ENCODE assay signal across 20 cellular contexts in genomic region chr5:84403773-84404172, GRCh38. TPM values are rescaled to one million over a fixed set of nuclear protein-coding genes. Genes with fewer than 3 reads are reported as not detected.
A peak's percentile ranks its signal among the peaks of the same experiment; 100 is the strongest.
DNase-seq lines count a peak whose midpoint lies in the region; ATAC-seq, FAIRE-seq and TF ChIP-seq lines count a peak whose summit lies in the region.
"Had no signal": no experiment of that assay in that cellular context is flagged by ENCODE, and none has a peak within 500 bp of the region (broad histone marks: within the 10 kb centered on the region; RNA-seq: fewer than 3 reads in every experiment).

No MANE protein-coding gene starts in this region.

- no peak for TF ChIP-seq EP300 in tibial nerve (IDR thresholded peaks at IDR 0.05)

- H4K20me1 ChIP-seq in mammary epithelial cell (ENCODE audit: insufficient read depth, low read length), result no peaks in the 10 kb centered on the region

- dilution Hi-C loops in mammary epithelial cell (cut with HindIII; ENCODE audit: low sequenced_read_pairs), result no loop called here

- peak overlapping the region; percentile 62 for H3K27ac ChIP-seq in mammary epithelial cell (ENCODE audit: insufficient read depth, low read depth, low read length)
- no peak overlapping the region for H3K27ac ChIP-seq in tibial nerve
- H3K27ac ChIP-seq: heart left ventricle, parathyroid adenoma had no signal

- no peak overlapping the region for H3K4me3 ChIP-seq in mammary epithelial cell (replicated peaks in 1 of 3; ENCODE audit: insufficient read depth in 1 of 3, low read depth in 2 of 3, low read length in 3 of 3)
- no peak overlapping the region for H3K4me3 ChIP-seq in tibial nerve
- H3K4me3 ChIP-seq: HAP-1, heart left ventricle had no signal

- H3K36me3 ChIP-seq in mammary epithelial cell (ENCODE audit: insufficient read depth, low read length) (no peaks in the 10 kb centered on the region), tibial nerve (no peaks in the 10 kb centered on the region)
- H3K36me3 ChIP-seq: BE2C, HAP-1, heart left ventricle had no signal

- DNase-seq in AG08396 (ENCODE audit: low spot score), result peak; percentile 41
- DNase-seq in M059J (ENCODE audit: low read depth), result peak; percentile 96
- peak; percentile 96 for DNase-seq in mammary epithelial cell
- DNase-seq in superior temporal gyrus (ENCODE audit: extremely low spot score), result no peak
- no peak for DNase-seq in activated T-cell treated with anti-CD3 and anti-CD28 coated beads, Interleukin-2, amount 50 U/mL, for 48 hours
- no peak for DNase-seq in tibial nerve (ENCODE audit: low spot score in 2 of 2)
- DNase-seq: activated CD8-positive, alpha-beta T cell treated with anti-CD3 and anti-CD28 coated beads, Interleukin-2, amount 10 ng/mL, durations not matched to agents 7 days and 5 days; activated naive CD4-positive, alpha-beta T cell treated with Interleukin-2 at 50 U/mL for 16 hours; BE2C; DND-41; heart left ventricle; NCI-H446; stimulated activated CD4-positive, alpha-beta T cell treated with anti-CD3 and anti-CD28 coated beads, Interleukin-1b, Interleukin-23, amount 100 ng/mL, for 48 hours had no signal

- ATAC-seq in GM19455 (IDR thresholded peaks at IDR 0.05; ENCODE audit: unreplicated experiment), result no peak
- ATAC-seq: activated CD8-positive, alpha-beta T cell treated with anti-CD3 and anti-CD28 coated beads, Interleukin-2, amount 10 ng/mL, durations not matched to agents 7 days and 5 days; heart left ventricle had no signal

- FAIRE-seq in islet of Langerhans (lab: Jason Lieb, UNC), result peak; percentile 45
- FAIRE-seq: colon, GM19239 had no signal

- no peaks in the 10 kb centered on the region for H3K79me2 ChIP-seq in mammary epithelial cell (ENCODE audit: insufficient read depth, low read length)
- H3K79me2 ChIP-seq: parathyroid adenoma had no signal

- in situ Hi-C loops in mammary epithelial cell (cut with MboI; ENCODE audit: low sequenced_read_pairs in 2 of 2), result no loop called here

- H2AFZ ChIP-seq in mammary epithelial cell (ENCODE audit: low read depth, low read length), result no peak overlapping the region
- H2AFZ ChIP-seq: parathyroid adenoma had no signal

- H3K9me3 ChIP-seq in mammary epithelial cell (replicated peaks; ENCODE audit: insufficient read depth, low read length) (no peaks in the 10 kb centered on the region), tibial nerve (no peaks in the 10 kb centered on the region)
- H3K9me3 ChIP-seq: BE2C, HAP-1, heart left ventricle had no signal

- H3K27me3 ChIP-seq in mammary epithelial cell (ENCODE audit: insufficient read depth, low read length) (no peaks in the 10 kb centered on the region), tibial nerve (no peaks in the 10 kb centered on the region)
- H3K27me3 ChIP-seq: BE2C, heart left ventricle had no signal

- intact Hi-C loops in mammary epithelial cell (cut with micrococcal nuclease), result no loop called here

- no peak for TF ChIP-seq CTCF in mammary epithelial cell (conservative IDR thresholded peaks at IDR 0.05 in 1 of 2, IDR thresholded peaks at IDR 0.05 in 1 of 2; ENCODE audit: extremely low read depth in 1 of 2, insufficient read depth in 1 of 2, low read depth in 1 of 2, low read length in 2 of 2)
- TF ChIP-seq CTCF in tibial nerve (IDR thresholded peaks at IDR 0.05), result no peak

- peak overlapping the region; percentile 11 for H3K9ac ChIP-seq in mammary epithelial cell (ENCODE audit: insufficient read depth, low read length)
- H3K9ac ChIP-seq: parathyroid adenoma had no signal

- H3K4me1 ChIP-seq in mammary epithelial cell (ENCODE audit: insufficient read depth, low read length) (peaks cover 13% of the 10 kb centered on the region), tibial nerve (no peaks in the 10 kb centered on the region)
- H3K4me1 ChIP-seq: BE2C, HAP-1, heart left ventricle, parathyroid adenoma had no signal

- no TSS peak for BruUV-seq in mammary epithelial cell (replicated peaks; lab: Mats Ljungman, UMichigan)

- H3K4me2 ChIP-seq in mammary epithelial cell (ENCODE audit: insufficient read depth, low read depth, low read length), result peak overlapping the region; percentile 26

- CTCF ChIA-PET in mammary epithelial cell (lab: Charles Lee; ENCODE audit: low non-redundant PET), result interaction anchor here (0.6 to 0.9 kb wide), 2 partner anchors 8 to 647 kb away, joined by 4 to 6 read pairs; no protein-coding TSS in a partner anchor

- TF ChIP-seq POLR2A in tibial nerve (IDR thresholded peaks at IDR 0.05), result no peak

RNA-seq across cellular contexts. Expression of gene EDIL3, which starts 19.1 kb away (rescaled TPM):
- total RNA-seq in M059J (2014; rRNA removed; shearing (Covaris generic)), result 73.0 and 109 TPM in 2 replicates
- total RNA-seq in mammary epithelial cell (100 to 1,000 TPM in 1 of 2 donors, under 1 TPM in 1; 0.33 to 137 TPM), tibial nerve (10 to 100 TPM; 15.9 to 29.3 (median 24.8) TPM)
- polyA plus RNA-seq in mammary epithelial cell, result 0.14 TPM
- not detected for polyA minus RNA-seq in mammary epithelial cell
- total RNA-seq: activated CD8-positive, alpha-beta T cell treated with anti-CD3 and anti-CD28 coated beads, Interleukin-2, amount 10 ng/mL, durations not matched to agents 7 days and 5 days; OCI-LY7 had no signal

Comparison
In these comparisons a context has a peak if more than half of its experiments do, and no peak if none do; other contexts are left out.
1. DNase-seq: peak in AG08396 (single experiment), M059J (single experiment) and mammary epithelial cell (single experiment); none in superior temporal gyrus (single experiment), activated T-cell treated with anti-CD3 and anti-CD28 coated beads, Interleukin-2, amount 50 U/mL, for 48 hours (0 of 2) and tibial nerve (0 of 2).